ENCODE assay signal across 1 cellular context in genomic region chr1:223029985-223030769, GRCh38.
A peak's percentile ranks its signal among the peaks of the same experiment; 100 is the strongest.
TF ChIP-seq lines count a peak whose summit lies in the region.

No MANE protein-coding gene starts in this region.

TF ChIP-seq in H1, 55 proteins besides CTCF, POLR2A, EP300 and RAD21:
- TF ChIP-seq KDM1A (IDR thresholded peaks at IDR 0.05; ENCODE audit: borderline replicate concordance, low read length): no peak
- TF ChIP-seq, protein P1, sequence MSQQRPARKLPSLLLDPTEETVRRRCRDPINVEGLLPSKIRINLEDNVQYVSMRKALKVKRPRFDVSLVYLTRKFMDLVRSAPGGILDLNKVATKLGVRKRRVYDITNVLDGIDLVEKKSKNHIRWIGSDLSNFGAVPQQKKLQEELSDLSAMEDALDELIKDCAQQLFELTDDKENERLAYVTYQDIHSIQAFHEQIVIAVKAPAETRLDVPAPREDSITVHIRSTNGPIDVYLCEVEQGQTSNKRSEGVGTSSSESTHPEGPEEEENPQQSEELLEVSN (IDR thresholded peaks at IDR 0.05): no peak
- peak; percentile 77 for TF ChIP-seq TBP (IDR thresholded peaks at IDR 0.05; ENCODE audit: low read depth, low read length)
- no peak for TF ChIP-seq SIX5 (IDR thresholded peaks at IDR 0.05; ENCODE audit: low read depth, low read length)
- TF ChIP-seq CTBP2 (IDR thresholded peaks at IDR 0.05; ENCODE audit: borderline replicate concordance, insufficient read depth, insufficient read length, low read length): no peak
- 0 out of 2 replicates have a peak, but pooled peaks have one; percentile 4 for TF ChIP-seq TCF12 (IDR thresholded peaks at IDR 0.05; ENCODE audit: low read depth, low read length)
- no peak for TF ChIP-seq GABPA (IDR thresholded peaks at IDR 0.05; ENCODE audit: borderline replicate concordance, insufficient read depth, low read length)
- TF ChIP-seq PHF8 (conservative IDR thresholded peaks at IDR 0.05; ENCODE audit: low read depth, low read length): no peak
- peak; percentile 8; the same call in 1 of the 2 replicates for TF ChIP-seq CREB1 (IDR thresholded peaks at IDR 0.05)
- no peak; the same call in 1 of the 2 replicates for TF ChIP-seq RBBP5 (IDR thresholded peaks at IDR 0.05; ENCODE audit: borderline replicate concordance, low read depth, low read length)
- TF ChIP-seq RFX5 (IDR thresholded peaks at IDR 0.05; ENCODE audit: borderline replicate concordance, low read depth, low read length): no peak
- TF ChIP-seq NANOG (IDR thresholded peaks at IDR 0.05; ENCODE audit: insufficient read depth, low read depth, low read length, poor library complexity, severe bottlenecking): peak; percentile 80
- TF ChIP-seq POLR2AphosphoS5 (IDR thresholded peaks at IDR 0.05; ENCODE audit: low read depth, low read length): peak; percentile 18
- TF ChIP-seq SRF (IDR thresholded peaks at IDR 0.05; ENCODE audit: low read depth, low read length): no peak
- TF ChIP-seq SUZ12 (IDR thresholded peaks at IDR 0.05; ENCODE audit: low read length): no peak
- peak; percentile 77 for TF ChIP-seq ASH2L (IDR thresholded peaks at IDR 0.05; ENCODE audit: low read length)
- peak; percentile 80 for TF ChIP-seq SP1 (IDR thresholded peaks at IDR 0.05; ENCODE audit: low read depth, low read length)
- no peak for TF ChIP-seq KDM4A (IDR thresholded peaks at IDR 0.05; ENCODE audit: low read depth, low read length, severe bottlenecking)
- no peak for TF ChIP-seq CBX8 (IDR thresholded peaks at IDR 0.05; ENCODE audit: borderline replicate concordance, low read depth, low read length)
- TF ChIP-seq TEAD4 (IDR thresholded peaks at IDR 0.05; ENCODE audit: low read depth, low read length): 0 out of 2 replicates have a peak, but pooled peaks have one; percentile 9
- no peak for TF ChIP-seq SAP30 (IDR thresholded peaks at IDR 0.05; ENCODE audit: insufficient read depth, insufficient replicate concordance, low read length)
- TF ChIP-seq YY1 (IDR thresholded peaks at IDR 0.05; ENCODE audit: low read depth, low read length): no peak
- TF ChIP-seq TAF1 (IDR thresholded peaks at IDR 0.05; ENCODE audit: low read depth, low read length): 0 out of 2 replicates have a peak, but pooled peaks have one; percentile 54
